In genomic region chr19:44754743-44755066, GRCh38 we compare ENCODE assay signal across 8 cellular contexts. TPM values are rescaled to one million over a fixed set of nuclear protein-coding genes. Genes with fewer than 3 reads are reported as not detected.
DNase-seq lines count a peak whose midpoint lies in the region; ATAC-seq and TF ChIP-seq lines count a peak whose summit lies in the region.

No MANE protein-coding gene starts in this region.

- H3F3A ChIP-seq in GM23248 (ENCODE audit: insufficient read depth), result peaks cover 32% of the 10 kb centered on the region

- H3K9me3 Mint-ChIP-seq in glutamatergic neuron (ENCODE audit: unreplicated experiment), result peaks cover 4% of the 10 kb centered on the region

- H3K9ac ChIP-seq in GM23248 (peak overlapping the region; percentile 84), skeletal muscle tissue (ENCODE audit: low read depth in 1 of 3, low read length in 3 of 3) (peak overlapping the region; percentile 69 to 86 (median 79))

- H3K4me3 ChIP-seq in GM23248 (peak overlapping the region; percentile 69), skeletal muscle tissue (ENCODE audit: low read length in 3 of 3) (peak overlapping the region; percentile 22 to 66 (median 46)), foreskin fibroblast (ENCODE audit: low read depth in 1 of 2, low read length in 2 of 2) (peak overlapping the region in 1 of 2 donors; percentile 48)

- H3K4me1 Mint-ChIP-seq in glutamatergic neuron (ENCODE audit: low read depth, unreplicated experiment), result peaks cover 9% of the 10 kb centered on the region

- 51 to 55% methylated on average over 10 of the region's 10 CpGs for WGBS in GM23248 (ENCODE audit: low coverage in 1 of 2, low lambda C conversion rate in 2 of 2, missing lambda C conversion rate in 2 of 2), 2 experiments

- H3K4me3 Mint-ChIP-seq in glutamatergic neuron (ENCODE audit: unreplicated experiment), result peak overlapping the region; percentile 76

- TF ChIP-seq CTCF in VCaP (conservative IDR thresholded peaks at IDR 0.05) (no peak), glutamatergic neuron (IDR thresholded peaks at IDR 0.05; ENCODE audit: partially characterized antibody, unreplicated experiment) (no peak), foreskin fibroblast (IDR thresholded peaks at IDR 0.05; ENCODE audit: low read depth, low read length) (no peak)

- H3K9me2 ChIP-seq in GM23248 (ENCODE audit: insufficient read depth), result no peaks in the 10 kb centered on the region

- H3K27me3 Mint-ChIP-seq in glutamatergic neuron (ENCODE audit: unreplicated experiment), result peaks cover 14% of the 10 kb centered on the region

- H4K20me1 ChIP-seq in GM23248 (ENCODE audit: insufficient read depth), result no peaks in the 10 kb centered on the region

- in situ Hi-C loops in GM23248 (cut with MboI), result no loop called here

- H3K36me3 Mint-ChIP-seq in glutamatergic neuron (ENCODE audit: unreplicated experiment), result no peaks in the 10 kb centered on the region

- H3K79me2 ChIP-seq in GM23248 (ENCODE audit: insufficient read depth), result peaks cover 53% of the 10 kb centered on the region

- no peak overlapping the region for H3K27ac Mint-ChIP-seq in glutamatergic neuron (ENCODE audit: unreplicated experiment)

- H3K9me3 ChIP-seq in GM23248 (ENCODE audit: low read depth) (no peaks in the 10 kb centered on the region), skeletal muscle tissue (ENCODE audit: control insufficient read depth in 3 of 3, low read length in 3 of 3) (no peaks in the 10 kb centered on the region)

- H3K27ac ChIP-seq in GM23248 (peak overlapping the region; percentile 88), VCaP (peak overlapping the region; percentile 79), skeletal muscle tissue (ENCODE audit: low read depth, low read length) (peak overlapping the region; percentile 99)

- H3K27me3 ChIP-seq in GM23248 (replicated peaks; ENCODE audit: insufficient read depth), result no peaks in the 10 kb centered on the region
- no peaks in the 10 kb centered on the region for H3K27me3 ChIP-seq in skeletal muscle tissue (ENCODE audit: control insufficient read depth in 3 of 3, insufficient read depth in 3 of 3, low read length in 3 of 3)

- H3K36me3 ChIP-seq in GM23248 (ENCODE audit: low read depth) (peaks cover 31% of the 10 kb centered on the region), skeletal muscle tissue (ENCODE audit: control insufficient read depth in 3 of 3, insufficient read depth in 3 of 3, low read length in 3 of 3) (peaks cover 20 to 40% (median 29%) of the 10 kb centered on the region in 3 donors)

- DNase-seq in GM23248, result no peak
- DNase-seq in glutamatergic neuron, result no peak
- DNase-seq in foreskin fibroblast, result no peak
- no peak for DNase-seq in inferior parietal cortex (ENCODE audit: extremely low spot score)
- DNase-seq in stimulated activated CD4-positive, alpha-beta T cell treated with anti-CD3 and anti-CD28 coated beads, Interleukin-15, amount 100 ng/mL, for 24 hours, result no peak

- H2AFZ ChIP-seq in GM23248, result no peak overlapping the region

- no peak for ATAC-seq in GM21423 (IDR thresholded peaks at IDR 0.05; ENCODE audit: unreplicated experiment)

- H3K4me1 ChIP-seq in GM23248 (ENCODE audit: insufficient read depth) (peaks cover 44% of the 10 kb centered on the region), skeletal muscle tissue (ENCODE audit: control insufficient read depth in 3 of 3, insufficient read depth in 3 of 3, low read length in 3 of 3) (peaks cover 71 to 86% (median 74%) of the 10 kb centered on the region in 3 donors)

- H3K4me2 ChIP-seq in GM23248 (ENCODE audit: unreplicated experiment), result peak overlapping the region; percentile 89

RNA-seq across cellular contexts. Expression of gene BCL3, which starts 6.2 kb away (rescaled TPM):
- total RNA-seq in GM23248 (2014; rRNA removed; shearing (Covaris generic)), result 11.3 and 18.6 TPM in 2 replicates
- polyA plus RNA-seq in GM23248 (2016; fragmentation: Nextera tagmentation; extraction: Ambion mirVana), result 24.6 and 26.8 TPM in 2 replicates
- total RNA-seq in glutamatergic neuron (ENCODE audit: unreplicated experiment) (2.4 TPM), skeletal muscle tissue (3.1 TPM)

RNA-seq across cellular contexts. Expression of gene CBLC, which starts 23.0 kb away (rescaled TPM):
- not detected in 2 replicates for total RNA-seq in GM23248 (2014; rRNA removed; shearing (Covaris generic))
- polyA plus RNA-seq in GM23248 (2016; fragmentation: Nextera tagmentation; extraction: Ambion mirVana), result not detected in 2 replicates
- total RNA-seq in glutamatergic neuron (ENCODE audit: unreplicated experiment) (not detected), skeletal muscle tissue (not detected)

RNA-seq across cellular contexts. Expression of gene BCAM, which starts 54.2 kb away (rescaled TPM):
- total RNA-seq in GM23248 (2014; rRNA removed; shearing (Covaris generic)), result 1.3 and 2.1 TPM in 2 replicates
- 1.4 and 1.5 TPM in 2 replicates for polyA plus RNA-seq in GM23248 (2016; fragmentation: Nextera tagmentation; extraction: Ambion mirVana)
- 47.1 TPM for total RNA-seq in glutamatergic neuron (ENCODE audit: unreplicated experiment)
- total RNA-seq in skeletal muscle tissue, result 89.8 TPM

RNA-seq across cellular contexts. Expression of gene CEACAM16, which starts 55.8 kb away (rescaled TPM):
- total RNA-seq in GM23248 (2014; rRNA removed; shearing (Covaris generic)), result not detected in 2 replicates
- not detected in 2 replicates for polyA plus RNA-seq in GM23248 (2016; fragmentation: Nextera tagmentation; extraction: Ambion mirVana)
- not detected for total RNA-seq in glutamatergic neuron (ENCODE audit: unreplicated experiment)
- total RNA-seq in skeletal muscle tissue, result 1.0 TPM

Comparison
In these comparisons a context has a peak if more than half of its experiments do, and no peak if none do; other contexts are left out.
1. RNA of gene BCAM, which starts 54.2 kb away (total RNA-seq): 89.8 TPM in skeletal muscle tissue (single experiment) and 47.1 TPM in glutamatergic neuron (single experiment); 1.3 to 2.1 TPM in GM23248; every median in the first group is over 10 times any median in the second.
2. Peak in every context shown above with its lines, with median percentiles within 50 percentile points of each other: H3K27ac ChIP-seq.